ENCODE assay signal across 2 cellular contexts in genomic region chr15:64814965-64815364, GRCh38.
TF ChIP-seq lines count a peak whose summit lies in the region.

No MANE protein-coding gene starts in this region.

TF ChIP-seq in IMR-90, 13 proteins besides CTCF, POLR2A, EP300 and RAD21:
- peak; percentile 67 for TF ChIP-seq CEBPB (IDR thresholded peaks at IDR 0.05; ENCODE audit: low read depth, low read length)
TF ChIP-seq in IMR-90: peak in this region for 1; not testable (repeated sequence) for 12.

TF ChIP-seq in HepG2, 621 proteins besides CTCF, POLR2A, EP300 and RAD21:
- TF ChIP-seq CEBPB (IDR thresholded peaks at IDR 0.05; ENCODE audit: borderline replicate concordance, low read depth, low read length) = peak; percentile 73
- peak; percentile 74 for TF ChIP-seq CEBPG (CRISPR knock-in tag; IDR thresholded peaks at IDR 0.05)
- peak; percentile 84 for TF ChIP-seq ZNF770 (CRISPR knock-in tag; IDR thresholded peaks at IDR 0.05)
